Comparison of ENCODE assay signal across 25 cellular contexts in the genomic region with DNA sequence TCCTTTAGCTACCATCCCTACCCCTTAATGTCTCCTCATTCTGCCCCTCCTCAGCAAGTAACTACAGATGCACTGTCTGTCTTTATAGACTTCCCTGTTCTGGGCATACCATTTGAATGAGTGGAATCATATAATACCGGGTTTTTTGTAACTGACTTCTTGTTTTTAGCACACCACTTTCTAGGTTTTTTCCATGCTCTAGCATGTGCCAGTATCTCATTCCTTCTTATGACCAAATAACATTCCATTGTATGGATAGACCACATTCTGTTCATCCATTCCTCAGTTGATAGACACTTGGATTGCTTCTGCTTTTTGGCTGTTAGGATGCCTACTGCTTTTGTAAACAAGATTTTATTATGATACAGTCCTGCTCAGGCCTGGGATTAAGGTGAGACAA.
"Had no signal": no experiment of that assay in that cellular context is flagged by ENCODE, and none has a peak within 500 bp of the region (broad histone marks: within the 10 kb centered on the region; RNA-seq: fewer than 3 reads in every experiment).

No MANE protein-coding gene starts in this region.

- H2AFZ ChIP-seq: PC-9 had no signal

- H3K27me3 Mint-ChIP-seq: activated B cell treated with CpG ODN at 0.5 μM for 24 hours; activated CD4-positive, alpha-beta memory T cell treated with anti-CD3 and anti-CD28 coated beads for 36 hours; activated naive CD8-positive, alpha-beta T cell treated with anti-CD3 and anti-CD28 coated beads, Interleukin-2, amount 50 U/mL, for 24 hours had no signal

- H3K4me3 ChIP-seq: ascending aorta, cardiac muscle cell, PC-9 had no signal

- H3K4me1 ChIP-seq: ascending aorta had no signal

- H3K27ac Mint-ChIP-seq: activated B cell treated with CpG ODN at 0.5 μM for 24 hours; activated CD4-positive, alpha-beta memory T cell treated with anti-CD3 and anti-CD28 coated beads for 36 hours; activated CD4-positive, alpha-beta T cell treated with anti-CD3 and anti-CD28 coated beads, Interleukin-2, amount 10 ng/mL, durations not matched to agents 24 days and 14 days; activated naive CD8-positive, alpha-beta T cell treated with anti-CD3 and anti-CD28 coated beads, Interleukin-2, amount 50 U/mL, for 24 hours; T-helper 17 cell had no signal

- H3K9me3 ChIP-seq: ascending aorta had no signal

- DNase-seq: activated B cell treated with CpG ODN at 0.5 μM for 24 hours; activated CD4-positive, alpha-beta memory T cell treated with anti-CD3 and anti-CD28 coated beads for 36 hours; activated CD4-positive, alpha-beta T cell treated with anti-CD3 and anti-CD28 coated beads for 1 hour; activated CD4-positive, alpha-beta T cell treated with anti-CD3 and anti-CD28 coated beads, Interleukin-2, amount 10 ng/mL, durations not matched to agents 24 days and 14 days; activated CD8-positive, alpha-beta memory T cell treated with anti-CD3 and anti-CD28 coated beads for 24 hours; activated effector memory CD4-positive, alpha-beta T cell treated with anti-CD3 and anti-CD28 coated beads, Interleukin-2, amount 50 U/mL, for 16 hours; activated naive CD4-positive, alpha-beta T cell treated with Interleukin-2 at 50 U/mL for 16 hours; activated naive CD8-positive, alpha-beta T cell treated with anti-CD3 and anti-CD28 coated beads, Interleukin-2, amount 50 U/mL, for 24 hours; activated T-cell treated with anti-CD3 and anti-CD28 coated beads, Interleukin-2, amount 50 U/mL, for 4 hours; amniotic stem cell; Kasumi-1; NCI-H1105 treated with DMSO at 0.1 percent for 48 hours; NCI-H146; NCI-H2081 treated with DMSO at 0.1 percent for 48 hours; NCI-H446; NCI-H524; PC-9; SHP77 treated with DMSO at 0.1 percent for 48 hours; T-helper 17 cell; T1000 had no signal

- H3K4me1 Mint-ChIP-seq: activated B cell treated with CpG ODN at 0.5 μM for 24 hours; activated CD4-positive, alpha-beta T cell treated with anti-CD3 and anti-CD28 coated beads, Interleukin-2, amount 10 ng/mL, durations not matched to agents 24 days and 14 days; activated naive CD8-positive, alpha-beta T cell treated with anti-CD3 and anti-CD28 coated beads, Interleukin-2, amount 50 U/mL, for 24 hours; T-helper 17 cell had no signal

- ATAC-seq: activated naive CD4-positive, alpha-beta T cell treated with anti-CD3 and anti-CD28 coated beads, Interleukin-2, amount 50 U/mL, for 72 hours; activated naive CD8-positive, alpha-beta T cell treated with anti-CD3 and anti-CD28 coated beads, Interleukin-2, amount 50 U/mL, for 24 hours; activated T-cell treated with anti-CD3 and anti-CD28 coated beads, Interleukin-2, amount 50 U/mL, for 4 hours; T-helper 17 cell had no signal

- H3K9me3 Mint-ChIP-seq: activated B cell treated with CpG ODN at 0.5 μM for 24 hours; activated CD4-positive, alpha-beta memory T cell treated with anti-CD3 and anti-CD28 coated beads for 36 hours; activated CD4-positive, alpha-beta T cell treated with anti-CD3 and anti-CD28 coated beads, Interleukin-2, amount 10 ng/mL, durations not matched to agents 24 days and 14 days; activated naive CD4-positive, alpha-beta T cell treated with anti-CD3 and anti-CD28 coated beads, Interleukin-2, amount 50 U/mL, for 72 hours; activated naive CD8-positive, alpha-beta T cell treated with anti-CD3 and anti-CD28 coated beads, Interleukin-2, amount 50 U/mL, for 24 hours; activated T-cell treated with anti-CD3 and anti-CD28 coated beads, Interleukin-2, amount 50 U/mL, for 4 hours; brain had no signal

- FAIRE-seq: TTC549 had no signal

- H3K4me3 Mint-ChIP-seq: activated B cell treated with CpG ODN at 0.5 μM for 24 hours; activated CD4-positive, alpha-beta memory T cell treated with anti-CD3 and anti-CD28 coated beads for 36 hours; activated CD4-positive, alpha-beta T cell treated with anti-CD3 and anti-CD28 coated beads, Interleukin-2, amount 10 ng/mL, durations not matched to agents 24 days and 14 days; activated naive CD8-positive, alpha-beta T cell treated with anti-CD3 and anti-CD28 coated beads, Interleukin-2, amount 50 U/mL, for 24 hours; activated T-cell treated with anti-CD3 and anti-CD28 coated beads, Interleukin-2, amount 50 U/mL, for 4 hours; brain; T-helper 17 cell had no signal

- H3K4me2 ChIP-seq: PC-9 had no signal

- H3K27me3 ChIP-seq: ascending aorta, cardiac muscle cell had no signal

- H3K36me3 Mint-ChIP-seq: activated CD4-positive, alpha-beta memory T cell treated with anti-CD3 and anti-CD28 coated beads for 36 hours; activated naive CD4-positive, alpha-beta T cell treated with anti-CD3 and anti-CD28 coated beads, Interleukin-2, amount 50 U/mL, for 72 hours; brain had no signal

- H3K36me3 ChIP-seq: ascending aorta, cardiac muscle cell had no signal

- H3K27ac ChIP-seq: ascending aorta, cardiac muscle cell, PC-9 had no signal
